ENCODE assay signal across 8 cellular contexts in the genomic region with DNA sequence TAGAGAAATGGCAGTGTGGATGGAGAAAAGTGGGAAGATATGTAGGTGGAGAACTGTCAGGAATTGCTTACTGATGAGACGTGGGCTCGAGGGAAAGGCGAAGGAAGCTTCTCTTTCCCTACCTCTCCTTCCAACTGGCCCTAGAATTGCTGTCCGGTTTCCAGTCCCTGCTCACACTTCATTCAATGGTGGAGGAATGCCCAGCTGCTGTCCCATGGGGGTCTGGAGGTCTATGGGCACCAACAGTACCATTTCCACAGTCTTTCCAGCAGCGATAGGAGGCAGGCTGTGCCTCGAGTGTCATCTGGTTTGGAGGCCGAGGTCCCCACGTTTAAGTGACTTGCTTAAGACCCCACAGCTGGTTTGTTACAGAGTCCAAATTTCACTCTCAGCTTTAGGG. TPM values are rescaled to one million over a fixed set of nuclear protein-coding genes. Genes with fewer than 3 reads are reported as not detected.
DNase-seq lines count a peak whose midpoint lies in the region; ATAC-seq and TF ChIP-seq lines count a peak whose summit lies in the region.

No MANE protein-coding gene starts in this region.

- no peak overlapping the region for H2BK5ac ChIP-seq in mesenchymal stem cell (ENCODE audit: low read depth, low read length, poor library complexity, severe bottlenecking)

- H3K4me2 ChIP-seq in mammary epithelial cell (ENCODE audit: insufficient read depth, low read depth, low read length) (peak overlapping the region; percentile 61), mesenchymal stem cell (ENCODE audit: low read length, poor library complexity, severe bottlenecking) (peak overlapping the region; percentile 34)

- H3K27me3 Mint-ChIP-seq in activated naive CD4-positive, alpha-beta T cell treated with anti-CD3 and anti-CD28 coated beads, Interleukin-2, amount 50 U/mL, for 24 hours, result no peaks in the 10 kb centered on the region

- peaks cover 71% of the 10 kb centered on the region for H3K4me1 ChIP-seq in mammary epithelial cell (ENCODE audit: insufficient read depth, low read length)
- H3K4me1 ChIP-seq in mesenchymal stem cell (ENCODE audit: control insufficient read depth, insufficient read depth, low read depth, low read length), result peaks cover 8% of the 10 kb centered on the region

- no peak overlapping the region for H2AK5ac ChIP-seq in mesenchymal stem cell (ENCODE audit: low read length, severe bottlenecking)

- H3K27me3 ChIP-seq in mammary epithelial cell (ENCODE audit: insufficient read depth, low read length) (no peaks in the 10 kb centered on the region), mesenchymal stem cell (ENCODE audit: control insufficient read depth in 1 of 2, insufficient read depth in 1 of 2, low read length in 2 of 2) (peaks cover 0 to under 1% of the 10 kb centered on the region in 2 experiments)

- in situ Hi-C loops in mammary epithelial cell (cut with MboI; ENCODE audit: low sequenced_read_pairs in 2 of 2), result no loop called here

- H2BK120ac ChIP-seq in mesenchymal stem cell (ENCODE audit: low read depth, low read length), result no peak overlapping the region

- dilution Hi-C loops in mammary epithelial cell (cut with HindIII; ENCODE audit: low sequenced_read_pairs), result no loop called here

- no peak overlapping the region for H3K14ac ChIP-seq in mesenchymal stem cell (ENCODE audit: low read length in 2 of 2)

- H2AFZ ChIP-seq in mammary epithelial cell (ENCODE audit: low read depth, low read length) (peak overlapping the region; percentile 87), mesenchymal stem cell (ENCODE audit: low read depth, low read length) (peak overlapping the region; percentile 7)

- H3K36me3 ChIP-seq in mammary epithelial cell (ENCODE audit: insufficient read depth, low read length) (no peaks in the 10 kb centered on the region), mesenchymal stem cell (ENCODE audit: control insufficient read depth in 1 of 2, insufficient read depth in 2 of 2, low read depth in 1 of 2, low read length in 2 of 2) (no peaks in the 10 kb centered on the region)

- no peak overlapping the region for H2BK12ac ChIP-seq in mesenchymal stem cell (ENCODE audit: low read length in 2 of 2)

- peak overlapping the region; percentile 1 to 57 for H3K18ac ChIP-seq in mesenchymal stem cell (ENCODE audit: low read depth in 1 of 2, low read length in 2 of 2)

- H3K36me3 Mint-ChIP-seq in activated naive CD4-positive, alpha-beta T cell treated with anti-CD3 and anti-CD28 coated beads, Interleukin-2, amount 50 U/mL, for 24 hours, result no peaks in the 10 kb centered on the region

- peaks cover 30% of the 10 kb centered on the region for H3K4me1 Mint-ChIP-seq in activated naive CD4-positive, alpha-beta T cell treated with anti-CD3 and anti-CD28 coated beads, Interleukin-2, amount 50 U/mL, for 24 hours

- peak overlapping the region; percentile 92 for H4K8ac ChIP-seq in mesenchymal stem cell (ENCODE audit: low read length)

- peak overlapping the region; percentile 64 for H4K91ac ChIP-seq in mesenchymal stem cell (ENCODE audit: low read length)

- ATAC-seq in HG03439 (IDR thresholded peaks at IDR 0.05; ENCODE audit: unreplicated experiment) (no peak), GM21367 (IDR thresholded peaks at IDR 0.05; ENCODE audit: unreplicated experiment) (no peak)

- CTCF ChIA-PET in mammary epithelial cell (lab: Charles Lee; ENCODE audit: low non-redundant PET), result no interaction called here

- WGBS in mammary epithelial cell (ENCODE audit: low coverage, missing lambda C conversion rate), result 29% methylated on average over 8 of the region's 8 CpGs
- WGBS in mesenchymal stem cell, result 74% methylated on average over 8 of the region's 8 CpGs

- H3K4me3 Mint-ChIP-seq in activated naive CD4-positive, alpha-beta T cell treated with anti-CD3 and anti-CD28 coated beads, Interleukin-2, amount 50 U/mL, for 24 hours, result peak overlapping the region; percentile 88

- BruUV-seq in mammary epithelial cell (replicated peaks; lab: Mats Ljungman, UMichigan), result no TSS peak

- H3K79me2 ChIP-seq in mammary epithelial cell (ENCODE audit: insufficient read depth, low read length), result no peaks in the 10 kb centered on the region

- no peak for DNase-seq in activated naive CD4-positive, alpha-beta T cell (lab: John Stamatoyannopoulos, UW)
- DNase-seq in mammary epithelial cell (no peak), mesenchymal stem cell (no peak), NCI-H2171 treated with DMSO at 0.1 percent for 48 hours (lab: John Stamatoyannopoulos, UW) (no peak), NCI-H146 (lab: John Stamatoyannopoulos, UW) (no peak)

- no peak overlapping the region for H3K4ac ChIP-seq in mesenchymal stem cell (ENCODE audit: low read depth in 1 of 2, low read length in 2 of 2)

- H3K4me3 ChIP-seq in mammary epithelial cell (replicated peaks in 1 of 3; ENCODE audit: insufficient read depth in 1 of 3, low read depth in 2 of 3, low read length in 3 of 3) (peak overlapping the region in 2 of 3 experiments; percentile 12 to 17), mesenchymal stem cell (ENCODE audit: insufficient read depth in 1 of 2, low read depth in 1 of 2, low read length in 2 of 2) (peak overlapping the region in 1 of 2 experiments; percentile 83)

- no peak overlapping the region for H3K9ac ChIP-seq in mammary epithelial cell (ENCODE audit: insufficient read depth, low read length)
- peak overlapping the region; percentile 81 for H3K9ac ChIP-seq in mesenchymal stem cell (ENCODE audit: low read length)

- peak overlapping the region; percentile 92 for H3K27ac Mint-ChIP-seq in activated naive CD4-positive, alpha-beta T cell treated with anti-CD3 and anti-CD28 coated beads, Interleukin-2, amount 50 U/mL, for 24 hours

- intact Hi-C loops in mammary epithelial cell (cut with micrococcal nuclease), result no loop called here

- no peaks in the 10 kb centered on the region for H3K9me3 Mint-ChIP-seq in activated naive CD4-positive, alpha-beta T cell treated with anti-CD3 and anti-CD28 coated beads, Interleukin-2, amount 50 U/mL, for 24 hours

- H3K23ac ChIP-seq in mesenchymal stem cell (ENCODE audit: low read length in 2 of 2), result no peak overlapping the region

- H3K9me3 ChIP-seq in mammary epithelial cell (replicated peaks; ENCODE audit: insufficient read depth, low read length) (no peaks in the 10 kb centered on the region), mesenchymal stem cell (ENCODE audit: control insufficient read depth, low read length) (no peaks in the 10 kb centered on the region)

- H4K20me1 ChIP-seq in mammary epithelial cell (ENCODE audit: insufficient read depth, low read length), result no peaks in the 10 kb centered on the region

- H3K27ac ChIP-seq in mammary epithelial cell (ENCODE audit: insufficient read depth, low read depth, low read length), result peak overlapping the region; percentile 18
- H3K27ac ChIP-seq in mesenchymal stem cell (ENCODE audit: low read length, poor library complexity, severe bottlenecking), result no peak overlapping the region

- no peak for TF ChIP-seq CTCF in mammary epithelial cell (conservative IDR thresholded peaks at IDR 0.05 in 1 of 2, IDR thresholded peaks at IDR 0.05 in 1 of 2; ENCODE audit: extremely low read depth in 1 of 2, insufficient read depth in 1 of 2, low read depth in 1 of 2, low read length in 2 of 2)

- no peaks in the 10 kb centered on the region for H3K79me1 ChIP-seq in mesenchymal stem cell (replicated peaks; ENCODE audit: low read length, poor library complexity, severe bottlenecking)

- no peak overlapping the region for H2BK15ac ChIP-seq in mesenchymal stem cell (ENCODE audit: low read depth, poor library complexity, severe bottlenecking)

RNA-seq across cellular contexts. Expression of gene CD1D, which starts 31.5 kb away (rescaled TPM):
- total RNA-seq in mammary epithelial cell, result 1 to 10 TPM; 1.3 to 3.7 TPM
- 3.7 TPM for polyA plus RNA-seq in mammary epithelial cell
- polyA minus RNA-seq in mammary epithelial cell, result 1.6 TPM
- polyA plus RNA-seq in mesenchymal stem cell (2013, experiment 1 of 2), result 5.1 TPM
- polyA plus RNA-seq in mesenchymal stem cell (2013, experiment 2 of 2), result 5.2 TPM
